In the genomic region with DNA sequence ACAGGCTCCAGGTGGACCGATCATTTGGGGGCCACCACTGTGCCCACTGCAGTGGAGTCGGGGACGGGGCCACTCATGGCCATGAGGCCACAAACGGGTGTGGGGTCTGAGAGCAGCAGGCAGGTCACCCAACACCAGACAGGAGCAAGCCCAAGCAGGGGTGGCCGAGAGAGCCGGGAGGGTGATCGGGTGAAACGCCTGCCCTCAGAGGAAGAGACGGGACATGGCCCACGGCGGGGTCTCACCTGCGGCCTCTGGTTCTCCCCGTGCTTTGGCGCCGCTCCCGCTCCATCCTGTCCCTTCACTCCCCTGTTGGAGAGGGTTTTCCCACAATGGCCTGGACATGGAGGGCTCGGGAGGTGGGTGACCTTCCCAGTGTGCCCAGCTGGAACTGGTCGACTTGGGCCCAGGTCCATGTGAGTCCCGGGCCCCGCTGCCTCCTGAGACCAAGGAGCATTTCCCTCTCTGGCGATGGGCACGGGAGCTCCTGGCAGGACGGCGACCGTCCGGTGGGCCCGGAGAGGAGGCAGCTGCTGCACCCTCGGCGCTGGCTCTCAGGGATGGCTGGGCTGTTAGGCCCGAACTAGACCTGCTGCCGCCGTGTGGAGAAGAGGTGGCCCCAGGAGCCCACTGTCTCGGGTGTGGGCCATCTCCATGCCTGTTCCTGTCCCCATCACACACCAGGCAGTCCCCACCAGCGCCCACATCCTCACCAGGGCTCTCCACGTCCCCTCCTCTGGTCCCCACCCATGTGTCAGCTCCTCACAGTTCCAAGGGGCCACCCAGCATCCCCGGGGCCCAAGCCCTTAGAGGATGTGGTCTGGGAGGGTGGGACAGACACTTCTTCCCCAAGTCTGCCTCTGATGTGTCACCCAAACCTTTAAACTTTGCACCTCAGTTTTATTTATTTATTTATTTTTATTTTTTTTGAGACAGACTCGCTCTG, we compare ENCODE assay signal across 30 cellular contexts. TPM values are rescaled to one million over a fixed set of nuclear protein-coding genes. Genes with fewer than 3 reads are reported as not detected.
A peak's percentile ranks its signal among the peaks of the same experiment; 100 is the strongest.
DNase-seq lines count a peak whose midpoint lies in the region; ATAC-seq and TF ChIP-seq lines count a peak whose summit lies in the region.
"Had no signal": no experiment of that assay in that cellular context is flagged by ENCODE, and none has a peak within 500 bp of the region (broad histone marks: within the 10 kb centered on the region; RNA-seq: fewer than 3 reads in every experiment).

No MANE protein-coding gene starts in this region.

- WGBS in endodermal cell (ENCODE audit: insufficient coverage in 1 of 2, insufficient read length in 1 of 2), 2 experiments: 93 to 98% methylated on average over 25 to 37 of the region's 37 CpGs

- DNase-seq in Caco-2 (no peak), SJCRH30 (peak in 1 of 2 experiments; percentile 20), endodermal cell (peak; percentile 51), nephron progenitor cell (no peak), hepatic stellate cell (ENCODE audit: low spot score) (no peak), MV-4-11 (lab: John Stamatoyannopoulos, UW) (no peak), NCI-H1105 (lab: John Stamatoyannopoulos, UW) (no peak)
- DNase-seq: activated CD4-positive, alpha-beta T cell treated with anti-CD3 and anti-CD28 coated beads, Interleukin-2, amount 50 U/mL, for 1 hour; activated CD8-positive, alpha-beta memory T cell treated with anti-CD3 and anti-CD28 coated beads, Interleukin-2, amount 50 U/mL, for 4 hours; activated naive CD8-positive, alpha-beta T cell treated with anti-CD3 and anti-CD28 coated beads for 36 hours; cerebellar nuclear complex; COR-L47; DMS79; effector CD4-positive, alpha-beta T cell; erythroblast; foreskin keratinocyte; GF-D8; left ventricle myocardium superior; NCI-H1694 treated with DMSO at 0.1 percent for 48 hours; NCI-H2171 treated with DMSO at 0.1 percent for 48 hours; NCI-H526 treated with DMSO at 0.1 percent for 48 hours; RPMI8226; stimulated activated CD4-positive, alpha-beta T cell treated with anti-CD3 and anti-CD28 coated beads, Interleukin-1b, Interleukin-23, amount 100 ng/mL, for 48 hours had no signal

- no peak for ATAC-seq in GM21360 (IDR thresholded peaks at IDR 0.05; ENCODE audit: unreplicated experiment)
- ATAC-seq: foreskin keratinocyte, left ventricle myocardium superior had no signal

- H3K9ac ChIP-seq in endodermal cell (ENCODE audit: extremely low read depth, low read length, poor library complexity, severe bottlenecking): no peak overlapping the region
- H3K9ac ChIP-seq: BLaER1, KMS-11 had no signal

- H3K4me1 Mint-ChIP-seq in Caco-2 (ENCODE audit: low read depth, unreplicated experiment): peaks cover 7% of the 10 kb centered on the region
- no peaks in the 10 kb centered on the region for H3K4me1 Mint-ChIP-seq in endodermal cell
- peaks cover 35% of the 10 kb centered on the region for H3K4me1 Mint-ChIP-seq in nephron progenitor cell

- H3K36me3 Mint-ChIP-seq in Caco-2 (ENCODE audit: insufficient read depth, unreplicated experiment): peaks cover 11% of the 10 kb centered on the region
- no peaks in the 10 kb centered on the region for H3K36me3 Mint-ChIP-seq in endodermal cell (ENCODE audit: low read depth)
- peaks cover 5% of the 10 kb centered on the region for H3K36me3 Mint-ChIP-seq in nephron progenitor cell (ENCODE audit: low read depth)
- H3K36me3 Mint-ChIP-seq: activated naive CD8-positive, alpha-beta T cell treated with anti-CD3 and anti-CD28 coated beads for 36 hours had no signal

- H3K36me3 ChIP-seq in Caco-2 (ENCODE audit: control insufficient read depth, insufficient read depth, low read length): no peaks in the 10 kb centered on the region
- no peaks in the 10 kb centered on the region for H3K36me3 ChIP-seq in SJCRH30
- no peaks in the 10 kb centered on the region for H3K36me3 ChIP-seq in endodermal cell (ENCODE audit: control insufficient read depth, insufficient read depth, low read length)
- H3K36me3 ChIP-seq: BLaER1, neutrophil, suprapubic skin, WERI-Rb-1 had no signal

- H3K4me1 ChIP-seq in Caco-2 (peaks cover 13% of the 10 kb centered on the region), SJCRH30 (peaks cover 59% of the 10 kb centered on the region), endodermal cell (ENCODE audit: control insufficient read depth, insufficient read depth, low read length) (no peaks in the 10 kb centered on the region)
- H3K4me1 ChIP-seq: foreskin keratinocyte had no signal

- H3K4me3 ChIP-seq in Caco-2 (ENCODE audit: low read depth, low read length): no peak overlapping the region
- H3K4me3 ChIP-seq in SJCRH30: no peak overlapping the region
- H3K4me3 ChIP-seq in endodermal cell (ENCODE audit: low read length): no peak overlapping the region
- H3K4me3 ChIP-seq: BLaER1, skin epidermis, suprapubic skin had no signal

- H3K9me3 ChIP-seq in Caco-2 (no peaks in the 10 kb centered on the region), SJCRH30 (replicated peaks) (no peaks in the 10 kb centered on the region), endodermal cell (ENCODE audit: control insufficient read depth, low read length) (no peaks in the 10 kb centered on the region)
- H3K9me3 ChIP-seq: BLaER1, neutrophil, suprapubic skin had no signal

- H3K4me3 Mint-ChIP-seq in Caco-2 (ENCODE audit: unreplicated experiment) (no peak overlapping the region), endodermal cell (no peak overlapping the region), nephron progenitor cell (no peak overlapping the region)
- H3K4me3 Mint-ChIP-seq: activated naive CD8-positive, alpha-beta T cell treated with anti-CD3 and anti-CD28 coated beads for 36 hours had no signal

- intact Hi-C loops in Caco-2 (cut with micrococcal nuclease; ENCODE audit: unreplicated experiment): no loop called here

- POLR2A ChIA-PET in Caco-2 (lab: Charles Lee): no interaction called here

- CTCF ChIA-PET in Caco-2 (lab: Charles Lee): interaction anchor here (1.0 kb wide), 1 partner anchor 91 kb away, joined by 7 read pairs; no protein-coding TSS in a partner anchor

- H3K27ac Mint-ChIP-seq in Caco-2 (ENCODE audit: unreplicated experiment) (peak overlapping the region; percentile 33), endodermal cell (no peak overlapping the region), nephron progenitor cell (peak overlapping the region; percentile 68)
- H3K27ac Mint-ChIP-seq: activated naive CD8-positive, alpha-beta T cell treated with anti-CD3 and anti-CD28 coated beads for 36 hours had no signal

- H3K9me3 Mint-ChIP-seq in Caco-2 (ENCODE audit: unreplicated experiment) (no peaks in the 10 kb centered on the region), endodermal cell (no peaks in the 10 kb centered on the region), nephron progenitor cell (no peaks in the 10 kb centered on the region)
- H3K9me3 Mint-ChIP-seq: activated naive CD8-positive, alpha-beta T cell treated with anti-CD3 and anti-CD28 coated beads for 36 hours had no signal

- no TSS peak for BruUV-seq in Caco-2 (replicated peaks; lab: Mats Ljungman, UMichigan)

- TF ChIP-seq CTCF in Caco-2 (IDR thresholded peaks at IDR 0.05; ENCODE audit: insufficient read depth in 1 of 2, low read depth in 1 of 2, low read length in 1 of 2, severe bottlenecking in 1 of 2, unreplicated experiment in 1 of 2) (no peak), endodermal cell (conservative IDR thresholded peaks at IDR 0.05) (no peak), nephron progenitor cell (IDR thresholded peaks at IDR 0.05) (no peak)

- H3K27me3 Mint-ChIP-seq in Caco-2 (ENCODE audit: insufficient read depth, unreplicated experiment) (no peaks in the 10 kb centered on the region), endodermal cell (ENCODE audit: insufficient read depth) (peaks cover 44% of the 10 kb centered on the region), nephron progenitor cell (ENCODE audit: low read depth, poor library complexity) (no peaks in the 10 kb centered on the region)

- H3K27me3 ChIP-seq in Caco-2 (replicated peaks; ENCODE audit: control insufficient read depth, insufficient read depth, low read length): no peaks in the 10 kb centered on the region
- no peaks in the 10 kb centered on the region for H3K27me3 ChIP-seq in SJCRH30
- peaks cover 12% of the 10 kb centered on the region for H3K27me3 ChIP-seq in endodermal cell (ENCODE audit: control insufficient read depth, insufficient read depth, low read length, poor library complexity, severe bottlenecking)
- H3K27me3 ChIP-seq: suprapubic skin had no signal

- H3K27ac ChIP-seq in SJCRH30: peak overlapping the region; percentile 76
- no peak overlapping the region for H3K27ac ChIP-seq in endodermal cell (ENCODE audit: low read depth, low read length)
- H3K27ac ChIP-seq: BLaER1, foreskin keratinocyte, KMS-11, neutrophil, suprapubic skin, WERI-Rb-1 had no signal

RNA-seq across cellular contexts. Expression of gene BAHCC1, which starts 13.4 kb away (rescaled TPM):
- 10.2 and 15.5 TPM in 2 replicates for total RNA-seq in Caco-2 (2022)
- 17.4 and 20.0 TPM in 2 replicates for total RNA-seq in SJCRH30 (2014; rRNA removed; shearing (Covaris generic))
- total RNA-seq in endodermal cell: 10 to 100 TPM; 63.9 to 78.1 TPM
- polyA plus RNA-seq in endodermal cell (2013, experiment 1 of 2): 40.3 TPM
- 37.2 TPM for polyA plus RNA-seq in endodermal cell (2013, experiment 2 of 2)
